ENCODE assay signal across 31 cellular contexts in the genomic region with DNA sequence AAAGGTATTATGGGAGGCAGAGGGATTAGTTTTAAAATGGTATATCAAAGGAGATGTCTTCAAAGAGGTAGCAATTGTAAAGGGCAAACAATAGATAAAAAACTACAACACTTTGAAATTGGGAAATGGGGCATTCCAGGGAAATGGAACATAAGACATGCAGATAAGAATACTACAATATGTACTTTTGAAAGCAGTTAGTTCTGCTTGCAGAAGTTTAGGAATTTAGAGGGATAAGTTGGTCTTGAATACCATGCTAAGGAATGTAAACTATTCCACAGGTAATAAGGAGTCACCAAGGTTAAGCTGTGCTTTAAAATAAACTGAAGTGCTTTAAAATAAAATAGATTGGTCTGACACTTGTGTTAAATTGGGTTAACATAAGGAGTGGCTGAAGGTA.
"Had no signal": no experiment of that assay in that cellular context is flagged by ENCODE, and none has a peak within 500 bp of the region (broad histone marks: within the 10 kb centered on the region; RNA-seq: fewer than 3 reads in every experiment).

No MANE protein-coding gene starts in this region.

- H3K27me3 Mint-ChIP-seq: activated CD4-positive, alpha-beta memory T cell treated with anti-CD3 and anti-CD28 coated beads for 36 hours; memory B cell; stimulated activated naive B cell treated with anti-CD40 and anti-IgM and Interleukin-4, amounts not matched to agents 10 μg/mL and 1 μg/mL and 100 μg/mL, for 72 hours; T-helper 17 cell had no signal

- H3K4me1 Mint-ChIP-seq: memory B cell; naive thymus-derived CD8-positive, alpha-beta T cell; stimulated activated naive B cell treated with anti-CD40 and anti-IgM and Interleukin-4, amounts not matched to agents 10 μg/mL and 1 μg/mL and 100 μg/mL, for 72 hours had no signal

- ATAC-seq: gastroesophageal sphincter; left cardiac atrium; naive thymus-derived CD8-positive, alpha-beta T cell; pancreas; stimulated activated naive B cell treated with anti-CD40 and anti-IgM and Interleukin-4, amounts not matched to agents 10 μg/mL and 1 μg/mL and 100 μg/mL, for 72 hours; T-helper 17 cell had no signal

- H3K36me3 ChIP-seq: gastroesophageal sphincter, pancreas, prostate gland, sigmoid colon, stomach, thyroid gland, upper lobe of left lung, vagina had no signal

- H3K27ac Mint-ChIP-seq: activated CD4-positive, alpha-beta memory T cell treated with anti-CD3 and anti-CD28 coated beads for 36 hours; activated CD4-positive, alpha-beta T cell treated with anti-CD3 and anti-CD28 coated beads, Interleukin-2, amount 10 ng/mL, durations not matched to agents 24 days and 14 days; memory B cell; naive thymus-derived CD8-positive, alpha-beta T cell; stimulated activated naive B cell treated with anti-CD40 and anti-IgM and Interleukin-4, amounts not matched to agents 10 μg/mL and 1 μg/mL and 100 μg/mL, for 72 hours; T-helper 17 cell had no signal

- H3K4me1 ChIP-seq: pancreas, prostate gland, stomach, thyroid gland, upper lobe of left lung, vagina had no signal

- H3K4me2 ChIP-seq: smooth muscle cell had no signal

- H3K27ac ChIP-seq: gastroesophageal sphincter, pancreas, prostate gland, sigmoid colon, stomach, thyroid gland, upper lobe of left lung, vagina had no signal

- H3K9me3 ChIP-seq: pancreas, prostate gland, thyroid gland had no signal

- H3K4me3 ChIP-seq: gastroesophageal sphincter, pancreas, prostate gland, sigmoid colon, smooth muscle cell, stomach, thyroid gland, upper lobe of left lung, vagina had no signal

- H3K4me3 Mint-ChIP-seq: activated CD4-positive, alpha-beta memory T cell treated with anti-CD3 and anti-CD28 coated beads for 36 hours; activated CD4-positive, alpha-beta T cell treated with anti-CD3 and anti-CD28 coated beads, Interleukin-2, amount 10 ng/mL, durations not matched to agents 24 days and 14 days; memory B cell; naive thymus-derived CD8-positive, alpha-beta T cell; neural crest cell; stimulated activated naive B cell treated with anti-CD40 and anti-IgM and Interleukin-4, amounts not matched to agents 10 μg/mL and 1 μg/mL and 100 μg/mL, for 72 hours; T-helper 17 cell had no signal

- H3K27me3 ChIP-seq: gastroesophageal sphincter, pancreas, sigmoid colon, stomach, thyroid gland, upper lobe of left lung, vagina had no signal

- DNase-seq: activated CD4-positive, alpha-beta memory T cell treated with anti-CD3 and anti-CD28 coated beads for 36 hours; activated CD4-positive, alpha-beta T cell treated with anti-CD3 and anti-CD28 coated beads, Interleukin-2, amount 10 ng/mL, durations not matched to agents 24 days and 14 days; activated CD4-positive, CD25-positive, alpha-beta regulatory T cell treated with anti-CD3 and anti-CD28 coated beads, Interleukin-2, amount 50 U/mL, for 72 hours; activated CD8-positive, alpha-beta memory T cell treated with anti-CD3 and anti-CD28 coated beads, Interleukin-2, amount 50 U/mL, for 4 hours; activated gamma-delta T cell; activated naive CD4-positive, alpha-beta T cell treated with anti-CD3 and anti-CD28 coated beads, Interleukin-2, amount 50 U/mL, for 16 hours; activated T-cell treated with anti-CD3 and anti-CD28 coated beads, Interleukin-2, amount 50 U/mL, for 1 hour; amygdala; dermis blood vessel endothelial cell; effector CD4-positive, alpha-beta T cell; head of caudate nucleus; hippocampal formation; left cardiac atrium; naive thymus-derived CD8-positive, alpha-beta T cell; nucleus accumbens; pancreas; sigmoid colon; stimulated activated CD4-positive, alpha-beta T cell treated with anti-CD3 and anti-CD28 coated beads, Interleukin-15, amount 100 ng/mL, for 24 hours; stimulated activated CD4-positive, alpha-beta T cell treated with anti-CD3 and anti-CD28 coated beads, Interleukin-2, amount 100 ng/mL, for 24 hours; stimulated activated naive B cell treated with anti-CD40 and anti-IgM and Interleukin-4, amounts not matched to agents 10 μg/mL and 1 μg/mL and 100 μg/mL, for 72 hours; stomach; T-helper 17 cell; T1000; thyroid gland; upper lobe of left lung had no signal
